In the genomic region with DNA sequence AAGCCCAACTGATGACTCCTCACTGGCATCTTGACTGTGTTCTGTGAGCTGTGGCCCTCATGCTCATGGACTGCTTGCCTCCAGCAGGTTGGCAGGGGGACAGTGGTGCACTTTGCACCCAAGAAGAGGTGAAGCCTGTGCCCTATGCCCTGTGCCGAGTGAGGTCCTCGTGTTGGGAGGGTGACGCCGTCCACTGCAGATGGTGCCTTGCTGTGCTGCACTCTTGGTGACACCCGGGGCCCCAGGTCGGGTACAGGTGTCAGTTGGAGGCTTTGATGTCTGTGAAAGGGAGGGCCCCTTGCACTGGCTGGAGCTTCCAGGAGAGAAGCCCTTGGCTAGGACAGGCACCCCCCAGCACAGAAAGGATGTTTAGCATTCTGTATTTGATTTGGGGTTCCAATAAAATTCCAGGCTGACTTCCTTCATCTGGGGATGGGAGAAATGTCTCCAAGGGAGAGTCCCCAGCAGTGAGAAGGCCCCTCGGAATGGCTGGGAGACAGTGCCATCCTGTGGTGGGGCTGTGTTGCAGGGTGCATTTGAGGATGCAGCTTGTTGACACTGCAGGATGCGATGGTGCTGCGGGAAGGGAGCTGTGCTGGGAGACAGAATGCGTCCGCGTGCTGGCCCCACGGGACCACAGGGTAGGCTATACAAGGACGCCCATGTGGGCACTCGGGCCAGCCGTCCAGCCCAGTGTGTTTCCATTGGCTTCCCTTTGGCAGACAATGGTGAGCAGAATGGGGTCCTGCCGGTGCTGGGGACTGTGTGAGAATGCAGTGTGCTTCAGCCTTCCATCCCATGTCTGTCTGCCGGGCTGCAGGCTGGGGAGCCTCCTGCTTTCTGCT, we compare ENCODE assay signal across 9 cellular contexts. TPM values are rescaled to one million over a fixed set of nuclear protein-coding genes. Genes with fewer than 3 reads are reported as not detected.
DNase-seq lines count a peak whose midpoint lies in the region; ATAC-seq, FAIRE-seq and TF ChIP-seq lines count a peak whose summit lies in the region.
"Had no signal": no experiment of that assay in that cellular context is flagged by ENCODE, and none has a peak within 500 bp of the region (broad histone marks: within the 10 kb centered on the region; RNA-seq: fewer than 3 reads in every experiment).

No MANE protein-coding gene starts in this region.

- H3K36me3 ChIP-seq in left lung = peaks cover 0 to 40% of the 10 kb centered on the region in 2 donors

- H3K4me3 ChIP-seq in A549 = no peak overlapping the region
- no peak overlapping the region for H3K4me3 ChIP-seq in GM12875 (ENCODE audit: low read depth, low read length)
- H3K4me3 ChIP-seq in left lung = no peak overlapping the region
- H3K4me3 ChIP-seq: upper lobe of left lung had no signal

- TF ChIP-seq RAD21 in A549 (conservative IDR thresholded peaks at IDR 0.05 in 1 of 2, IDR thresholded peaks at IDR 0.05 in 1 of 2) = peak in 1 of 2 experiments; percentile 27; a peak in 2 of 5 replicates

- DNase-seq in A549 (ENCODE audit: low read depth in 1 of 2, low spot score in 1 of 2) (peak in 1 of 2 experiments; percentile 46), SHP77 treated with DMSO at 0.1 percent for 48 hours (lab: John Stamatoyannopoulos, UW) (peak; percentile 11), amniotic epithelial cell (ENCODE audit: low read depth) (peak; percentile 40), lung microvascular endothelial cell (ENCODE audit: low read depth in 2 of 2) (peak; percentile 53 to 66), left lung (no peak), DMS79 (lab: John Stamatoyannopoulos, UW) (no peak)

- peak; percentile 27; the same call in 1 of the 3 replicates for TF ChIP-seq CTCF in A549 (IDR thresholded peaks at IDR 0.05)
- peak; percentile 55; the same call in 1 of the 2 replicates for TF ChIP-seq CTCF in GM12875 (IDR thresholded peaks at IDR 0.05; ENCODE audit: borderline replicate concordance, insufficient read depth, low read depth, low read length)
- peak in 1 of 2 donors; percentile 13 for TF ChIP-seq CTCF in left lung (IDR thresholded peaks at IDR 0.05)

- intact Hi-C loops in left lung (cut with DNase I) = no loop called here

- TF ChIP-seq EP300 in A549 (IDR thresholded peaks at IDR 0.05) = no peak

- H3K9me3 ChIP-seq in A549 (no peaks in the 10 kb centered on the region), left lung (no peaks in the 10 kb centered on the region)
- H3K9me3 ChIP-seq: upper lobe of left lung had no signal

- POLR2A ChIA-PET in A549 (lab: Yijun Ruan, JAX) = no interaction called here

- CTCF ChIA-PET in A549 (lab: Yijun Ruan, JAX) = interaction anchor here (0.7 to 1.3 kb wide), 4 partner anchors 9 to 22 kb away, joined by 3 to 5 read pairs (median 4); partner anchors contain the start of gene RANBP1

- H3K27ac ChIP-seq in A549 (no peak overlapping the region), left lung (no peak overlapping the region)

- no peak overlapping the region for H3K4me2 ChIP-seq in A549

- H3K4me1 ChIP-seq in A549 = peaks cover 7% of the 10 kb centered on the region; the same call in 1 of the 3 replicates
- peaks cover 15 to 33% of the 10 kb centered on the region in 2 donors for H3K4me1 ChIP-seq in left lung

- WGBS in A549 (ENCODE audit: missing lambda C conversion rate) = 65% methylated on average over 11 of the region's 18 CpGs

- H3K27me3 ChIP-seq in left lung = no peaks in the 10 kb centered on the region
- H3K27me3 ChIP-seq: upper lobe of left lung had no signal

- TF ChIP-seq POLR2A in A549 (IDR thresholded peaks at IDR 0.05; ENCODE audit: low read length) = no peak

- FAIRE-seq in A549 (lab: Jason Lieb, UNC) = no peak

- ATAC-seq in A549 (peak; percentile 15 to 59; a peak in 3 of 6 replicates), left lung (no peak), HG02642 (IDR thresholded peaks at IDR 0.05; ENCODE audit: poor library complexity, unreplicated experiment) (no peak)

TF ChIP-seq in A549, 52 proteins besides CTCF, POLR2A, EP300 and RAD21:
- TF ChIP-seq ZSCAN20 (CRISPR knock-in tag; IDR thresholded peaks at IDR 0.05) (no peak), HOXA7 (CRISPR knock-in tag; IDR thresholded peaks at IDR 0.05) (no peak), RFX5 (IDR thresholded peaks at IDR 0.05) (no peak), CHD4 (IDR thresholded peaks at IDR 0.05; ENCODE audit: borderline replicate concordance) (no peak), POLR2AphosphoS2 (conservative IDR thresholded peaks at IDR 0.05; ENCODE audit: low read length) (peak; percentile 79; the same call in 1 of the 2 replicates)
- TF ChIP-seq, protein P1, sequence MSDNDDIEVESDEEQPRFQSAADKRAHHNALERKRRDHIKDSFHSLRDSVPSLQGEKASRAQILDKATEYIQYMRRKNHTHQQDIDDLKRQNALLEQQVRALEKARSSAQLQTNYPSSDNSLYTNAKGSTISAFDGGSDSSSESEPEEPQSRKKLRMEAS (IDR thresholded peaks at IDR 0.05) = 0 out of 2 replicates have a peak, but pooled peaks have one; percentile 13
TF ChIP-seq in A549: peak in this region for 2.

RNA-seq across cellular contexts. Expression of gene ZDHHC8, which starts 2.5 kb away (rescaled TPM):
- polyA plus RNA-seq in A549 (2011; rRNA removed) = 5.3 and 7.2 TPM in 2 replicates
- 41.3 and 45.4 TPM in 2 replicates for polyA plus RNA-seq in A549 (2012; cell fraction: cytosol; rRNA removed)
- 208 and 285 TPM in 2 replicates for polyA plus RNA-seq in A549 (2012; cell fraction: nucleus; rRNA removed)
- polyA plus RNA-seq in A549 (2017; fragmentation: RNase III; extraction: RNeasy Plus Mini Kit Qiagen cat#74134 plus additional on column Dnase treatment) = 24.2 to 29.0 TPM (median 28.1 TPM) in 3 replicates
- 1.8 and 4.6 TPM in 2 replicates for polyA minus RNA-seq in A549 (2011; rRNA and poly(A)+ RNA removed)
- total RNA-seq in lung microvascular endothelial cell = 2.8 and 4.2 TPM in 2 replicates
- total RNA-seq in left lung = 10 to 100 TPM; 63.0 to 81.8 TPM

RNA-seq across cellular contexts. Expression of gene TRMT2A, which starts 12.1 kb away (rescaled TPM):
- polyA plus RNA-seq in A549 (2011; rRNA removed) = 11.6 and 12.3 TPM in 2 replicates
- polyA plus RNA-seq in A549 (2012; cell fraction: cytosol; rRNA removed) = 32.3 and 34.4 TPM in 2 replicates
- 163 and 177 TPM in 2 replicates for polyA plus RNA-seq in A549 (2012; cell fraction: nucleus; rRNA removed)
- 24.1 to 28.8 TPM (median 26.8 TPM) in 3 replicates for polyA plus RNA-seq in A549 (2017; fragmentation: RNase III; extraction: RNeasy Plus Mini Kit Qiagen cat#74134 plus additional on column Dnase treatment)
- 16.7 and 35.7 TPM in 2 replicates for polyA minus RNA-seq in A549 (2011; rRNA and poly(A)+ RNA removed)
- 24.0 and 31.0 TPM in 2 replicates for total RNA-seq in lung microvascular endothelial cell
- total RNA-seq in left lung = 10 to 100 TPM; 40.9 to 60.4 TPM

RNA-seq across cellular contexts. Expression of gene RANBP1, which starts 13.2 kb away (rescaled TPM):
- polyA plus RNA-seq in A549 (2011; rRNA removed) = 197 and 239 TPM in 2 replicates
- 564 and 757 TPM in 2 replicates for polyA plus RNA-seq in A549 (2012; cell fraction: cytosol; rRNA removed)
- 225 and 357 TPM in 2 replicates for polyA plus RNA-seq in A549 (2012; cell fraction: nucleus; rRNA removed)
- polyA plus RNA-seq in A549 (2017; fragmentation: RNase III; extraction: RNeasy Plus Mini Kit Qiagen cat#74134 plus additional on column Dnase treatment) = 325 to 369 TPM (median 338 TPM) in 3 replicates
- polyA minus RNA-seq in A549 (2011; rRNA and poly(A)+ RNA removed) = 125 and 144 TPM in 2 replicates
- 99.2 and 108 TPM in 2 replicates for total RNA-seq in lung microvascular endothelial cell
- 100 to 1,000 TPM in 1 of 2 donors, 10 to 100 TPM in 1; 63.7 to 111 TPM for total RNA-seq in left lung

RNA-seq across cellular contexts. Expression of gene CCDC188, which starts 21.7 kb away (rescaled TPM):
- not detected in 2 replicates for polyA plus RNA-seq in A549 (2011; rRNA removed)
- not detected in 2 replicates for polyA plus RNA-seq in A549 (2012; cell fraction: cytosol; rRNA removed)
- polyA plus RNA-seq in A549 (2012; cell fraction: nucleus; rRNA removed) = 0.05 TPM in 1 of 2 replicates, not detected in the other
- polyA plus RNA-seq in A549 (2017; fragmentation: RNase III; extraction: RNeasy Plus Mini Kit Qiagen cat#74134 plus additional on column Dnase treatment) = not detected in 3 replicates
- not detected in 2 replicates for polyA minus RNA-seq in A549 (2011; rRNA and poly(A)+ RNA removed)
- total RNA-seq in lung microvascular endothelial cell = 3.5 and 3.6 TPM in 2 replicates
- 1 to 10 TPM; 1.1 to 1.4 TPM for total RNA-seq in left lung

RNA-seq across cellular contexts. Expression of gene DGCR8, which starts 49.1 kb away (rescaled TPM):
- polyA plus RNA-seq in A549 (2011; rRNA removed) (18.1 and 18.7 TPM in 2 replicates), A549 (2017; fragmentation: RNase III; extraction: RNeasy Plus Mini Kit Qiagen cat#74134 plus additional on column Dnase treatment) (20.6 to 22.1 TPM (median 21.3 TPM) in 3 replicates)
- polyA plus RNA-seq in A549 (2012; cell fraction: cytosol; rRNA removed) = 15.6 and 16.4 TPM in 2 replicates
- 65.3 and 77.7 TPM in 2 replicates for polyA plus RNA-seq in A549 (2012; cell fraction: nucleus; rRNA removed)
- polyA minus RNA-seq in A549 (2011; rRNA and poly(A)+ RNA removed) = 16.5 and 20.6 TPM in 2 replicates
- total RNA-seq in lung microvascular endothelial cell (17.4 and 23.2 TPM in 2 replicates), left lung (10 to 100 TPM; 28.9 to 34.9 TPM)

Comparison
In these comparisons a context has a peak if more than half of its experiments do, and no peak if none do; other contexts are left out.
1. ATAC-seq: peak in A549 (2 of 2); none in left lung (single experiment) and HG02642 (single experiment).
2. DNase-seq: peak in SHP77 treated with DMSO at 0.1 percent for 48 hours (single experiment), amniotic epithelial cell (single experiment) and lung microvascular endothelial cell (2 of 2); none in left lung (0 of 2) and DMS79 (single experiment).
3. RNA of gene ZDHHC8, which starts 2.5 kb away (total RNA-seq): 63.0 to 81.8 TPM in left lung; 2.8 to 4.2 TPM in lung microvascular endothelial cell; every median in the first group is over 10 times any median in the second.